ENCODE assay signal across 1 cellular context in the genomic region with DNA sequence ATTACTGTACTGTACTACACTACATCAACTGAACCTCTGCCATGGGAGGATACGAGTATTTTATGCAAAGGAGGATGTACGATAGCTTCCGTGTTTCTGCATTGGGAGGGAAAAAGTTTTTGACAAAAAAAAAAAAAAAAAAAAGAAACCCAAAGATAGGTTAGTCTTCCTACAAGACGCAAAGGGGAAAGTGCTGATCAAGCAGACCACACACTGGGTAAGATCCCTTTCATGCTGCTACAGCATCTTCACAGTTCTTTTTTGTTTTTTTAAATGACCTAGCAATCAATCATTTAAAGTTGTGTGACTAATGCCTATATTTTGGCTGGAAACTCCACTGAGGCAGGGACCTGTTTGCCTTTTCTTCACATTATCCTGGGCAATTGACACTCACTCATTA.
TF ChIP-seq lines count a peak whose summit lies in the region.

No MANE protein-coding gene starts in this region.

TF ChIP-seq in WTC11, 78 proteins besides CTCF, POLR2A, EP300 and RAD21 (continued from another document):
- TF ChIP-seq, protein P1, sequence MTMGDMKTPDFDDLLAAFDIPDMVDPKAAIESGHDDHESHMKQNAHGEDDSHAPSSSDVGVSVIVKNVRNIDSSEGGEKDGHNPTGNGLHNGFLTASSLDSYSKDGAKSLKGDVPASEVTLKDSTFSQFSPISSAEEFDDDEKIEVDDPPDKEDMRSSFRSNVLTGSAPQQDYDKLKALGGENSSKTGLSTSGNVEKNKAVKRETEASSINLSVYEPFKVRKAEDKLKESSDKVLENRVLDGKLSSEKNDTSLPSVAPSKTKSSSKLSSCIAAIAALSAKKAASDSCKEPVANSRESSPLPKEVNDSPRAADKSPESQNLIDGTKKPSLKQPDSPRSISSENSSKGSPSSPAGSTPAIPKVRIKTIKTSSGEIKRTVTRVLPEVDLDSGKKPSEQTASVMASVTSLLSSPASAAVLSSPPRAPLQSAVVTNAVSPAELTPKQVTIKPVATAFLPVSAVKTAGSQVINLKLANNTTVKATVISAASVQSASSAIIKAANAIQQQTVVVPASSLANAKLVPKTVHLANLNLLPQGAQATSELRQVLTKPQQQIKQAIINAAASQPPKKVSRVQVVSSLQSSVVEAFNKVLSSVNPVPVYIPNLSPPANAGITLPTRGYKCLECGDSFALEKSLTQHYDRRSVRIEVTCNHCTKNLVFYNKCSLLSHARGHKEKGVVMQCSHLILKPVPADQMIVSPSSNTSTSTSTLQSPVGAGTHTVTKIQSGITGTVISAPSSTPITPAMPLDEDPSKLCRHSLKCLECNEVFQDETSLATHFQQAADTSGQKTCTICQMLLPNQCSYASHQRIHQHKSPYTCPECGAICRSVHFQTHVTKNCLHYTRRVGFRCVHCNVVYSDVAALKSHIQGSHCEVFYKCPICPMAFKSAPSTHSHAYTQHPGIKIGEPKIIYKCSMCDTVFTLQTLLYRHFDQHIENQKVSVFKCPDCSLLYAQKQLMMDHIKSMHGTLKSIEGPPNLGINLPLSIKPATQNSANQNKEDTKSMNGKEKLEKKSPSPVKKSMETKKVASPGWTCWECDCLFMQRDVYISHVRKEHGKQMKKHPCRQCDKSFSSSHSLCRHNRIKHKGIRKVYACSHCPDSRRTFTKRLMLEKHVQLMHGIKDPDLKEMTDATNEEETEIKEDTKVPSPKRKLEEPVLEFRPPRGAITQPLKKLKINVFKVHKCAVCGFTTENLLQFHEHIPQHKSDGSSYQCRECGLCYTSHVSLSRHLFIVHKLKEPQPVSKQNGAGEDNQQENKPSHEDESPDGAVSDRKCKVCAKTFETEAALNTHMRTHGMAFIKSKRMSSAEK (CRISPR knock-in tag; IDR thresholded peaks at IDR 0.05; ENCODE audit: borderline replicate concordance) = no peak
- TF ChIP-seq RELA (CRISPR knock-in tag; IDR thresholded peaks at IDR 0.05; ENCODE audit: borderline replicate concordance) = no peak
